In the genomic region with DNA sequence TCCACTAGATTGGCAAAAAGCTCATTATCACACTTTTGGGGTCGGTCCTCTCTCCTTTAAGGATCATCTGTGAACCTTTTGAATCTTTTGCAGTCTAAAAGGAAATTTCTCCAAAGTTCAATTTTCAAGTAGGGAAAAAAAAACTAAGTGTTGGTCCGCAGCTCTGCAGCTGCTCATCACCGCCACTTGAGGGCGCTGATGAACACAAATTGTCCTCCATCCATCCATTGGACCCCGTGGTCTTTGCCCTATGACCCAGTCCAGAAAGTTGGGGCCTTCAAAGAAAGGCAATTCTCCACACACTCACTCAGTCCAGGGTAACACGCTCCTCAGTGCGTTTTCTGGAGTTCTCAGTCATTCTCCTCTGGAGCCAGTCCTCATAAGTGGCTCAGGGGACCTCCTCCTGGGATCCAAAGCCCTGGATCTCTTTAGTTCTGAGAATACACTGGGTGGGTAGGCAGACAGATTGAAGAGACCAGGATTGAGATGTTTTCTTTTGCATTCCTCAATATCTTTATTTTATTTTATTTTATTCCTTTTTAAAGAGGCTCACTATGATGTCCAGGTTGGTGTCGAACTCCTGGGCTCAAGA, we compare ENCODE assay signal across 9 cellular contexts.
DNase-seq lines count a peak whose midpoint lies in the region; TF ChIP-seq lines count a peak whose summit lies in the region.
"Had no signal": no experiment of that assay in that cellular context is flagged by ENCODE, and none has a peak within 500 bp of the region (broad histone marks: within the 10 kb centered on the region; RNA-seq: fewer than 3 reads in every experiment).

No MANE protein-coding gene starts in this region.

- H3K27me3 Mint-ChIP-seq in neural progenitor cell (ENCODE audit: insufficient read depth, low read depth) = peaks cover 11% of the 10 kb centered on the region

- H3K36me3 Mint-ChIP-seq in neural progenitor cell = no peaks in the 10 kb centered on the region

- no peaks in the 10 kb centered on the region for H3K4me1 ChIP-seq in neural progenitor cell

- TF ChIP-seq CTCF in choroid plexus epithelial cell (conservative IDR thresholded peaks at IDR 0.05; ENCODE audit: low read depth, low read length) (peak; percentile 73), neural progenitor cell (IDR thresholded peaks at IDR 0.05) (peak; percentile 92)

- H3K36me3 ChIP-seq in neural progenitor cell = no peaks in the 10 kb centered on the region

- no peak overlapping the region for H2AFZ ChIP-seq in neural progenitor cell (replicated peaks)

- no peak overlapping the region for H3K4me3 ChIP-seq in choroid plexus epithelial cell (ENCODE audit: low read depth, low read length)
- no peak overlapping the region for H3K4me3 ChIP-seq in neural progenitor cell

- peaks cover 13% of the 10 kb centered on the region for H3K9me3 Mint-ChIP-seq in neural progenitor cell

- H4K20me1 ChIP-seq in neural progenitor cell (ENCODE audit: low read depth) = no peaks in the 10 kb centered on the region

- H3K4me1 Mint-ChIP-seq in neural progenitor cell = peaks cover 4% of the 10 kb centered on the region

- H3K27ac Mint-ChIP-seq in neural progenitor cell = no peak overlapping the region

- no peaks in the 10 kb centered on the region for H3K9me3 ChIP-seq in neural progenitor cell (ENCODE audit: low read depth)

- no peaks in the 10 kb centered on the region for H3K79me2 ChIP-seq in neural progenitor cell (ENCODE audit: low read depth)

- no peaks in the 10 kb centered on the region for H3K27me3 ChIP-seq in neural progenitor cell

- H3K4me2 ChIP-seq in neural progenitor cell = no peak overlapping the region

- no peak overlapping the region for H3K4me3 Mint-ChIP-seq in neural progenitor cell

- H3K27ac ChIP-seq in neural progenitor cell = no peak overlapping the region

- peak; percentile 46 for DNase-seq in DMS 273 (lab: John Stamatoyannopoulos, UW; ENCODE audit: unreplicated experiment)
- no peak for DNase-seq in DMS 273 treated with DMSO at 0.1 percent for 48 hours (lab: John Stamatoyannopoulos, UW)
- peak; percentile 8 for DNase-seq in KG1 (lab: John Stamatoyannopoulos, UW)
- peak; percentile 14 for DNase-seq in choroid plexus epithelial cell (ENCODE audit: low read depth)
- peak; percentile 56 for DNase-seq in neural progenitor cell (ENCODE audit: low spot score)
- no peak for DNase-seq in NCI-H510A treated with DMSO at 0.1 percent for 48 hours (lab: John Stamatoyannopoulos, UW)
- DNase-seq in NCI-H2029 (lab: John Stamatoyannopoulos, UW) = no peak
- DNase-seq in NCI-H446 treated with DMSO at 0.1 percent for 48 hours (lab: John Stamatoyannopoulos, UW) = no peak
- DNase-seq: 8988T had no signal

- no peak overlapping the region for H3K9ac ChIP-seq in neural progenitor cell

- H3F3A ChIP-seq in neural progenitor cell (ENCODE audit: low read depth) = no peaks in the 10 kb centered on the region

Comparison
In these comparisons a context has a peak if more than half of its experiments do, and no peak if none do; other contexts are left out.
1. DNase-seq: peak in DMS 273 (single experiment), KG1 (single experiment), choroid plexus epithelial cell (single experiment) and neural progenitor cell (single experiment); none in DMS 273 treated with DMSO at 0.1 percent for 48 hours (single experiment), NCI-H510A treated with DMSO at 0.1 percent for 48 hours (single experiment), NCI-H2029 (single experiment) and NCI-H446 treated with DMSO at 0.1 percent for 48 hours (single experiment).